8 cellular contexts compared by ENCODE assay signal in genomic region chr5:91382530-91383026, GRCh38. TPM values are rescaled to one million over a fixed set of nuclear protein-coding genes. Genes with fewer than 3 reads are reported as not detected.
DNase-seq lines count a peak whose midpoint lies in the region; ATAC-seq and TF ChIP-seq lines count a peak whose summit lies in the region.

No MANE protein-coding gene starts in this region.

- H3K9me3 Mint-ChIP-seq in CD4-positive, alpha-beta memory T cell, result no peaks in the 10 kb centered on the region

- peak; percentile 50 to 60 (median 54) for DNase-seq in CD4-positive, alpha-beta memory T cell
- peak in 1 of 2 experiments; percentile 62 for DNase-seq in SJSA1 (ENCODE audit: low read depth in 1 of 2, low spot score in 2 of 2)
- DNase-seq in breast epithelium (ENCODE audit: low spot score in 2 of 2), result no peak
- peak; percentile 55 for DNase-seq in kidney tubule cell (ENCODE audit: low spot score)
- peak; percentile 20 for DNase-seq in stimulated activated CD8-positive, alpha-beta memory T cell treated with anti-CD3 and anti-CD28 coated beads, Interleukin-4, amount 100 ng/mL, for 24 hours (ENCODE audit: low read depth)
- DNase-seq in ecto neural progenitor cell (ENCODE audit: low spot score), result no peak

- CTCF ChIA-PET in CD4-positive, alpha-beta memory T cell (lab: Charles Lee; ENCODE audit: partially characterized antibody), result interaction anchor here (0.6 to 9.1 kb wide), 13 partner anchors 20 to 521 kb away, joined by 3 to 285 read pairs (median 48); no protein-coding TSS in a partner anchor

- H3K4me1 Mint-ChIP-seq in CD4-positive, alpha-beta memory T cell, result peaks cover 22 to 39% (median 29%) of the 10 kb centered on the region in 4 donors

- H3K36me3 Mint-ChIP-seq in CD4-positive, alpha-beta memory T cell, result peaks cover 13 to 41% of the 10 kb centered on the region in 2 donors

- TF ChIP-seq POLR2A in breast epithelium (IDR thresholded peaks at IDR 0.05), result no peak

- peak overlapping the region; percentile 81 to 100 for H3K4me3 ChIP-seq in CD4-positive, alpha-beta memory T cell (ENCODE audit: low read length in 2 of 2)
- peak overlapping the region; percentile 86 for H3K4me3 ChIP-seq in HUES6 (ENCODE audit: low read depth, low read length)
- H3K4me3 ChIP-seq in SJSA1, result peak overlapping the region; percentile 56
- peak overlapping the region; percentile 64 to 82 (median 73) for H3K4me3 ChIP-seq in breast epithelium

- peaks cover 28% of the 10 kb centered on the region for H3K4me1 ChIP-seq in CD4-positive, alpha-beta memory T cell (ENCODE audit: insufficient read depth, low read length)
- H3K4me1 ChIP-seq in HUES6 (ENCODE audit: control insufficient read depth, insufficient read depth, low read length) (peaks cover 10% of the 10 kb centered on the region), SJSA1 (replicated peaks) (peaks cover 12% of the 10 kb centered on the region), breast epithelium (peaks cover 0 to 7% of the 10 kb centered on the region in 2 donors)

- H3K27me3 Mint-ChIP-seq in CD4-positive, alpha-beta memory T cell, result no peaks in the 10 kb centered on the region

- H3K36me3 ChIP-seq in CD4-positive, alpha-beta memory T cell (ENCODE audit: insufficient read depth, low read length), result peaks cover 5% of the 10 kb centered on the region
- peaks cover 6% of the 10 kb centered on the region for H3K36me3 ChIP-seq in HUES6 (ENCODE audit: control insufficient read depth, insufficient read depth, low read length)
- H3K36me3 ChIP-seq in SJSA1, result peaks cover 14% of the 10 kb centered on the region
- no peaks in the 10 kb centered on the region for H3K36me3 ChIP-seq in breast epithelium

- no peak for TF ChIP-seq CTCF in breast epithelium (IDR thresholded peaks at IDR 0.05)

- H3K9ac ChIP-seq in HUES6 (ENCODE audit: low read length), result peak overlapping the region; percentile 83

- no peaks in the 10 kb centered on the region for H3K27me3 ChIP-seq in CD4-positive, alpha-beta memory T cell (ENCODE audit: insufficient read depth, low read length)
- H3K27me3 ChIP-seq in HUES6 (ENCODE audit: control insufficient read depth, insufficient read depth, low read length) (no peaks in the 10 kb centered on the region), SJSA1 (replicated peaks) (no peaks in the 10 kb centered on the region), breast epithelium (no peaks in the 10 kb centered on the region)

- no peaks in the 10 kb centered on the region for H3K9me3 ChIP-seq in CD4-positive, alpha-beta memory T cell (ENCODE audit: control insufficient read depth in 1 of 2, low read length in 2 of 2)
- H3K9me3 ChIP-seq in HUES6 (ENCODE audit: control insufficient read depth, insufficient read depth, low read depth, low read length), result no peaks in the 10 kb centered on the region
- no peaks in the 10 kb centered on the region for H3K9me3 ChIP-seq in SJSA1 (replicated peaks)
- H3K9me3 ChIP-seq in breast epithelium, result no peaks in the 10 kb centered on the region

- intact Hi-C loops in CD4-positive, alpha-beta memory T cell (cut with micrococcal nuclease), result loop anchor here (1.0 to 10.0 kb wide), 2 partner anchors 68 to 518 kb away; no protein-coding TSS in a partner anchor
- intact Hi-C loops in breast epithelium (cut with DNase I; ENCODE audit: low total_unique reads), result loop anchor here (10.0 kb wide), 1 partner anchor 278 kb away; no protein-coding TSS in a partner anchor

- peak overlapping the region; percentile 94 to 100 (median 99) for H3K4me3 Mint-ChIP-seq in CD4-positive, alpha-beta memory T cell

- H3K27ac Mint-ChIP-seq in CD4-positive, alpha-beta memory T cell, result peak overlapping the region; percentile 90 to 100 (median 99)

- H3K27ac ChIP-seq in CD4-positive, alpha-beta memory T cell (ENCODE audit: low read depth, low read length), result peak overlapping the region; percentile 100
- peak overlapping the region; percentile 91; the same call in 1 of the 2 replicates for H3K27ac ChIP-seq in HUES6 (ENCODE audit: low read depth, low read length)
- peak overlapping the region; percentile 98 for H3K27ac ChIP-seq in SJSA1
- H3K27ac ChIP-seq in breast epithelium, result peak overlapping the region; percentile 99 to 100

- POLR2A ChIA-PET in CD4-positive, alpha-beta memory T cell (lab: Charles Lee; ENCODE audit: partially characterized antibody), result interaction anchor here (0.7 to 6.1 kb wide), 29 partner anchors 10 to 973 kb away, joined by 3 to 230 read pairs (median 6); partner anchors contain the start of genes CETN3, LYSMD3, MBLAC2 and POLR3G

- ATAC-seq in HG03025 (IDR thresholded peaks at IDR 0.05; ENCODE audit: low FRiP score, unreplicated experiment), result no peak

RNA-seq across cellular contexts. Expression of gene ARRDC3, which starts 0.5 kb away (rescaled TPM):
- total RNA-seq in CD4-positive, alpha-beta memory T cell, result 100 to 1,000 TPM; 123 to 130 TPM
- polyA plus RNA-seq in CD4-positive, alpha-beta memory T cell, result 10 to 100 TPM; 46.7 to 66.6 TPM
- 22.2 and 25.1 TPM in 2 replicates for total RNA-seq in SJSA1 (2014; rRNA removed; shearing (Covaris generic))
- 100 to 1,000 TPM in 2 of 3 donors, 10 to 100 TPM in 1; 75.5 to 261 (median 100) TPM for total RNA-seq in breast epithelium

Comparison
In these comparisons a context has a peak if more than half of its experiments do, and no peak if none do; other contexts are left out.
1. DNase-seq: peak in CD4-positive, alpha-beta memory T cell (5 of 5), kidney tubule cell (single experiment) and stimulated activated CD8-positive, alpha-beta memory T cell treated with anti-CD3 and anti-CD28 coated beads, Interleukin-4, amount 100 ng/mL, for 24 hours (single experiment); none in breast epithelium (0 of 2) and ecto neural progenitor cell (single experiment).
2. Peak in every context shown above with its lines, with median percentiles within 50 percentile points of each other: H3K27ac ChIP-seq and H3K4me3 ChIP-seq.